ENCODE assay signal across 16 cellular contexts in genomic region chr16:9134306-9134705, GRCh38.
"Had no signal": no experiment of that assay in that cellular context is flagged by ENCODE, and none has a peak within 500 bp of the region (broad histone marks: within the 10 kb centered on the region; RNA-seq: fewer than 3 reads in every experiment).

No MANE protein-coding gene starts in this region.

- H3K27ac ChIP-seq: breast epithelium, coronary artery, epithelial cell of prostate, gastroesophageal sphincter, pancreas, psoas muscle, right atrium auricular region, testis, VCaP had no signal

- H3K36me3 Mint-ChIP-seq: activated naive CD8-positive, alpha-beta T cell treated with anti-CD3 and anti-CD28 coated beads, Interleukin-2, amount 10 ng/mL, durations not matched to agents 7 days and 5 days had no signal

- H3K36me3 ChIP-seq: breast epithelium, gastroesophageal sphincter, pancreas, right atrium auricular region had no signal

- ATAC-seq: gastroesophageal sphincter had no signal

- H3K4me3 ChIP-seq: breast epithelium, coronary artery, gastroesophageal sphincter, mucosa of descending colon, pancreas, psoas muscle, right atrium auricular region, testis had no signal

- H3K4me1 ChIP-seq: psoas muscle, testis had no signal

- H3K9me3 ChIP-seq: breast epithelium, gastroesophageal sphincter, mucosa of descending colon, pancreas, psoas muscle, right atrium auricular region, testis had no signal

- H3K27me3 ChIP-seq: breast epithelium, gastroesophageal sphincter, pancreas, right atrium auricular region, testis had no signal

- H3K4me3 Mint-ChIP-seq: activated CD4-positive, alpha-beta T cell treated with anti-CD3 and anti-CD28 coated beads, Interleukin-2, amount 10 ng/mL, durations not matched to agents 7 days and 5 days; activated naive CD4-positive, alpha-beta T cell treated with anti-CD3 and anti-CD28 coated beads for 36 hours; activated naive CD8-positive, alpha-beta T cell treated with anti-CD3 and anti-CD28 coated beads, Interleukin-2, amount 10 ng/mL, durations not matched to agents 7 days and 5 days; nephron progenitor cell had no signal

- H3K9me3 Mint-ChIP-seq: activated CD4-positive, alpha-beta T cell treated with anti-CD3 and anti-CD28 coated beads, Interleukin-2, amount 10 ng/mL, durations not matched to agents 7 days and 5 days; activated naive CD4-positive, alpha-beta T cell treated with anti-CD3 and anti-CD28 coated beads for 36 hours; activated naive CD8-positive, alpha-beta T cell treated with anti-CD3 and anti-CD28 coated beads, Interleukin-2, amount 10 ng/mL, durations not matched to agents 7 days and 5 days; nephron progenitor cell had no signal

- H3K27ac Mint-ChIP-seq: activated CD4-positive, alpha-beta T cell treated with anti-CD3 and anti-CD28 coated beads, Interleukin-2, amount 10 ng/mL, durations not matched to agents 7 days and 5 days; activated naive CD4-positive, alpha-beta T cell treated with anti-CD3 and anti-CD28 coated beads for 36 hours; activated naive CD8-positive, alpha-beta T cell treated with anti-CD3 and anti-CD28 coated beads, Interleukin-2, amount 10 ng/mL, durations not matched to agents 7 days and 5 days; nephron progenitor cell had no signal

- DNase-seq: amniotic stem cell, left cardiac atrium had no signal

- H3K27me3 Mint-ChIP-seq: activated naive CD8-positive, alpha-beta T cell treated with anti-CD3 and anti-CD28 coated beads, Interleukin-2, amount 10 ng/mL, durations not matched to agents 7 days and 5 days had no signal
